ENCODE assay signal across 8 cellular contexts in the genomic region with DNA sequence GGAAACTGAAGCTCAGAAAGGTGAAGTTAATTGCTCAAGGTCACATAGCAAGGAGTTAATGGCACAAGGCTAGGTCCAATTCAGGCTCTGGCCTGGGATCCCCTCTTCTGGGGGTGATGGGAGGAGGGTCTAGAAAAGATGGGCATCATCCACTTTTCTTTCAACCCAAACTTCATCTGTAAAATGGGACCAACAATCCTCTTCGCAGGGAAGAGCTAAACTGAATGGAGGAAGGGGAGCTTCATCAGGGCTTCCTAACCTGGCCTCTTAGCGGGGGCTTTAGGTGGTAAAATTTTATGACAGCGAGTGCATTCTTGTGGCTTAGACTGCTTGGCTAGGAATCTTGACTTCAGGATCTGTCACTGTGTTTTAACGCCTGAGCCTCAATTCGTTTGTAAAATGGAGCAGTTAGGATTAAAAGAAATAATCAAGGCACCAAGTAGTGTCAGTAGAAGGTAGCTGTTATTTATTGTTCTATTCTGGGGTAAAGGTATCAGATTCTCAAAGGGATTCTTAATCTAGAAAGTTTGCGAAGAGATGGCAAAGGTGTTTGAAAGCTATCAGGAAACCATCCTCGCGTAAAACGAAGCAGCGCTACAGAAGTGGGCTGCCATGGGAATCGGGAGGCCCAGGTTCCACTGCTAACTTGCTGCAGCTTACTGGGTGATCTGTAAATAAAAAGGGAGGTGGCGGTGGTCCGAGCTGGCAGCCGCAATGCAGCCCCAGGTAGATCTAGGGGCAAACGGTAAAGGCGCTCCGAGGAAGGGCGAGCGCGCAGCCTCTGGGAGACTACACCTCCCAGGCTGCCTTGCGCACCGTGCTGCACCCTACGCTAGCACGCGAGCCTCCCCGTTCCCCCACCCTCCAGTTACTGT. TPM values are rescaled to one million over a fixed set of nuclear protein-coding genes. Genes with fewer than 3 reads are reported as not detected.
DNase-seq lines count a peak whose midpoint lies in the region; ATAC-seq and TF ChIP-seq lines count a peak whose summit lies in the region.

No MANE protein-coding gene starts in this region.

- H3K36me3 ChIP-seq in iPS-18a (ENCODE audit: control insufficient read depth, low read depth, low read length): peaks cover 16% of the 10 kb centered on the region

- no peaks in the 10 kb centered on the region for H3K9me3 Mint-ChIP-seq in activated CD4-positive, alpha-beta T cell treated with anti-CD3 and anti-CD28 coated beads, Interleukin-2, amount 10 ng/mL, durations not matched to agents 24 days and 14 days
- peaks cover 0 to 2% of the 10 kb centered on the region in 2 experiments; a peak in 1 of 5 replicates for H3K9me3 Mint-ChIP-seq in H9

- H3K27me3 ChIP-seq in H9 (ENCODE audit: insufficient read depth, low read length) (peaks cover 24% of the 10 kb centered on the region; the same call in 1 of the 2 replicates), iPS-18a (ENCODE audit: control insufficient read depth, insufficient read depth, low read length) (peaks cover 53% of the 10 kb centered on the region)

- H2BK5ac ChIP-seq in H9 (ENCODE audit: insufficient read length, low read length): no peak overlapping the region

- H4K20me1 ChIP-seq in H9 (ENCODE audit: control insufficient read depth, insufficient read depth, insufficient read length): peaks cover 2% of the 10 kb centered on the region

- H3K56ac ChIP-seq in H9 (ENCODE audit: insufficient read length, low read depth, low read length): no peak overlapping the region

- H3K4me2 ChIP-seq in H9 (ENCODE audit: insufficient read depth, insufficient read length, low read length): peak overlapping the region; percentile 32

- H3K4me1 ChIP-seq in H9 (ENCODE audit: insufficient read depth, low read length) (peaks cover 3% of the 10 kb centered on the region; the same call in 1 of the 2 replicates), iPS-18a (ENCODE audit: control insufficient read depth, low read depth, low read length) (peaks cover 8% of the 10 kb centered on the region)

- peaks cover 9% of the 10 kb centered on the region for H3K23me2 ChIP-seq in H9 (ENCODE audit: insufficient read length, low read depth, low read length, poor library complexity, severe bottlenecking)

- peaks cover 9% of the 10 kb centered on the region; the same call in 1 of the 2 replicates for H3K79me2 ChIP-seq in H9 (ENCODE audit: insufficient read depth, low read length)

- no peak overlapping the region for H4K5ac ChIP-seq in H9 (ENCODE audit: insufficient read length, low read depth, low read length)

- peaks cover 36% of the 10 kb centered on the region for H3K4me1 Mint-ChIP-seq in activated CD4-positive, alpha-beta T cell treated with anti-CD3 and anti-CD28 coated beads, Interleukin-2, amount 10 ng/mL, durations not matched to agents 24 days and 14 days
- H3K4me1 Mint-ChIP-seq in H9: peaks cover 19 to 29% of the 10 kb centered on the region in 2 experiments

- H3K79me1 ChIP-seq in H9 (ENCODE audit: insufficient read depth, low read depth, low read length, poor library complexity, severe bottlenecking): peaks cover 7% of the 10 kb centered on the region

- H3K27ac Mint-ChIP-seq in activated CD4-positive, alpha-beta T cell treated with anti-CD3 and anti-CD28 coated beads, Interleukin-2, amount 10 ng/mL, durations not matched to agents 24 days and 14 days: peak overlapping the region; percentile 100
- H3K27ac Mint-ChIP-seq in H9: peak overlapping the region; percentile 100; a peak in 6 of 7 replicates

- no peak overlapping the region for H2AK5ac ChIP-seq in H9 (ENCODE audit: insufficient read length, low read length)

- H3K27me3 Mint-ChIP-seq in activated CD4-positive, alpha-beta T cell treated with anti-CD3 and anti-CD28 coated beads, Interleukin-2, amount 10 ng/mL, durations not matched to agents 24 days and 14 days: no peaks in the 10 kb centered on the region
- peaks cover 54% of the 10 kb centered on the region for H3K27me3 Mint-ChIP-seq in H9 (ENCODE audit: low read depth)

- H3K9me3 ChIP-seq in H9 (ENCODE audit: control insufficient read depth, low read depth, low read length) (no peaks in the 10 kb centered on the region), iPS-18a (ENCODE audit: control insufficient read depth, low read depth, low read length) (no peaks in the 10 kb centered on the region)

- H2BK12ac ChIP-seq in H9 (ENCODE audit: insufficient read length, low read depth, low read length): no peak overlapping the region

- H2BK20ac ChIP-seq in H9 (ENCODE audit: low read depth, low read length, poor library complexity, severe bottlenecking): no peak overlapping the region

- no peak overlapping the region for H4K8ac ChIP-seq in H9 (replicated peaks; ENCODE audit: insufficient read length, low read depth, low read length)

- H3T11ph ChIP-seq in H9 (ENCODE audit: low read length): no peak overlapping the region

- no peak overlapping the region for H2BK15ac ChIP-seq in H9 (ENCODE audit: low read depth, low read length)

- peak; percentile 62 for DNase-seq in activated CD4-positive, alpha-beta T cell treated with anti-CD3 and anti-CD28 coated beads, Interleukin-2, amount 10 ng/mL, durations not matched to agents 24 days and 14 days
- no peak for DNase-seq in activated CD4-positive, alpha-beta T cell treated with anti-CD3 and anti-CD28 coated beads for 48 hours
- DNase-seq in H9: no peak
- no peak for DNase-seq in NB4 (ENCODE audit: low read depth)

- no peak overlapping the region for H3K9ac ChIP-seq in H9 (ENCODE audit: extremely low read depth, insufficient read length, low read length)
- peak overlapping the region; percentile 99 for H3K9ac ChIP-seq in iPS-18a (ENCODE audit: low read length)

- H3K4me3 Mint-ChIP-seq in activated CD4-positive, alpha-beta T cell treated with anti-CD3 and anti-CD28 coated beads, Interleukin-2, amount 10 ng/mL, durations not matched to agents 24 days and 14 days: peak overlapping the region; percentile 97
- peak overlapping the region; percentile 91 to 97 for H3K4me3 Mint-ChIP-seq in H9

- H3K36me3 Mint-ChIP-seq in activated CD4-positive, alpha-beta T cell treated with anti-CD3 and anti-CD28 coated beads, Interleukin-2, amount 10 ng/mL, durations not matched to agents 24 days and 14 days (ENCODE audit: low read depth): peaks cover 23% of the 10 kb centered on the region
- peaks cover 7 to 27% (median 19%) of the 10 kb centered on the region in 3 experiments for H3K36me3 Mint-ChIP-seq in H9 (ENCODE audit: insufficient read depth in 1 of 3, low read depth in 3 of 3)

- H3K14ac ChIP-seq in H9 (ENCODE audit: insufficient read depth, low read length): no peak overlapping the region; the same call in 1 of the 2 replicates

- H2AFZ ChIP-seq in H9 (ENCODE audit: low read length): no peak overlapping the region

- no peak overlapping the region for H2BK120ac ChIP-seq in H9 (ENCODE audit: low read depth, low read length, poor library complexity, severe bottlenecking)

- TF ChIP-seq POLR2A in NB4 (IDR thresholded peaks at IDR 0.05; ENCODE audit: extremely low read depth, insufficient read length): peak; percentile 58

- H3K4me3 ChIP-seq in NB4 (ENCODE audit: low read depth, low read length) (peak overlapping the region; percentile 92), iPS-18a (ENCODE audit: low read length) (peak overlapping the region; percentile 93), skin epidermis (peak overlapping the region; percentile 72 to 98 (median 94))

- TF ChIP-seq CTCF in H9 (conservative IDR thresholded peaks at IDR 0.05): no peak
- TF ChIP-seq CTCF in NB4 (IDR thresholded peaks at IDR 0.05; ENCODE audit: low read depth, low read length): no peak

- H4K91ac ChIP-seq in H9 (ENCODE audit: insufficient read length, low read depth, low read length): no peak overlapping the region

- ATAC-seq in HG03039 (IDR thresholded peaks at IDR 0.05; ENCODE audit: unreplicated experiment): no peak

- H3K27ac ChIP-seq in H9 (ENCODE audit: insufficient read length, low read depth, low read length) (peak overlapping the region; percentile 88), angular gyrus (ENCODE audit: low read depth, low read length) (peak overlapping the region; percentile 100), iPS-18a (ENCODE audit: low read length) (peak overlapping the region; percentile 99), skin epidermis (peak overlapping the region; percentile 90 to 100 (median 100))

- no peak overlapping the region for H3K18ac ChIP-seq in H9 (ENCODE audit: insufficient read length, low read depth, low read length)

- no peak overlapping the region for H3K4ac ChIP-seq in H9 (ENCODE audit: low read depth, low read length)

- no peak overlapping the region for H3K23ac ChIP-seq in H9 (ENCODE audit: insufficient read length, low read depth, low read length)

- intact Hi-C loops in activated CD4-positive, alpha-beta T cell treated with anti-CD3 and anti-CD28 coated beads, Interleukin-2, amount 10 ng/mL, durations not matched to agents 24 days and 14 days (cut with micrococcal nuclease): loop anchor here (1.0 to 2.0 kb wide), 8 partner anchors 15 to 701 kb away; partner anchors contain the start of genes CFAP119, FBRS, INO80E and PHKG2

- no CpG with 5 or more reads among the region's 26 CpGs for WGBS in H9 (ENCODE audit: extremely low coverage, insufficient read length, low lambda C conversion rate)

RNA-seq across cellular contexts. Expression of gene SRCAP, which starts 1.5 kb away (rescaled TPM):
- 90.4 and 91.6 TPM in 2 replicates for total RNA-seq in activated CD4-positive, alpha-beta T cell treated with anti-CD3 and anti-CD28 coated beads, Interleukin-2, amount 10 ng/mL, durations not matched to agents 24 days and 14 days
- 63.1 and 65.5 TPM in 2 replicates for total RNA-seq in H9 (2021)

RNA-seq across cellular contexts. Expression of gene FBRS, which starts 39.3 kb away (rescaled TPM):
- total RNA-seq in activated CD4-positive, alpha-beta T cell treated with anti-CD3 and anti-CD28 coated beads, Interleukin-2, amount 10 ng/mL, durations not matched to agents 24 days and 14 days: 121 and 124 TPM in 2 replicates
- total RNA-seq in H9 (2021): 12.6 and 16.8 TPM in 2 replicates

RNA-seq across cellular contexts. Expression of gene PRR14, which starts 46.7 kb away (rescaled TPM):
- total RNA-seq in activated CD4-positive, alpha-beta T cell treated with anti-CD3 and anti-CD28 coated beads, Interleukin-2, amount 10 ng/mL, durations not matched to agents 24 days and 14 days: 82.2 and 86.7 TPM in 2 replicates
- 11.6 and 13.6 TPM in 2 replicates for total RNA-seq in H9 (2021)

RNA-seq across cellular contexts. Expression of gene PHKG2, which starts 50.7 kb away (rescaled TPM):
- 39.5 and 41.0 TPM in 2 replicates for total RNA-seq in activated CD4-positive, alpha-beta T cell treated with anti-CD3 and anti-CD28 coated beads, Interleukin-2, amount 10 ng/mL, durations not matched to agents 24 days and 14 days
- 46.6 and 47.9 TPM in 2 replicates for total RNA-seq in H9 (2021)
